8 cellular contexts compared by ENCODE assay signal in the genomic region with DNA sequence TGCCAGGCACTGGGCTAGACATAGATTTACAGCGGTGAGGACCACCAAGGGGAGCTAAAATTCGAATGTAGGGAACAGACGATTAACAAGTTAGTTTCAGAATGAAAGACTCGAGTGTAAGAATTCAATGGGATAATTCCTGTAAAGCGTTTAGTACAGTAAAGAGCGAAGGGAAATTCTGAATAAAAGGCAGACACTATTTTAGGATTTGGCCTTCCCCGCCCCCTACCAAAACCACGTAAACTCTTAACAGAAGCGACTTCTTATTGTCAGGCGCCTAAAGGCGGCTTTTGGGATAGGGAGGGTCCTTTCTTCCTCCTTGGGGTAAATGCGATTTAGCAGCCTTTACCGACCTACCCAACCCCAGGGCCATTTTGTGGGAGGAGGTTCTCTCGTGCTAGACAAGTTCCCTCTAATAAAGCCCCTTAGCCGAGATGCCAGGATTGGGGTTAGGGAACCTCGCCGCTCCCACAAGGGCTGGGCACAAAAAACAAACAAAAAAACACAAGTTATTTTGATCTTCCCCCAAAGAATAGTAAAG. TPM values are rescaled to one million over a fixed set of nuclear protein-coding genes. Genes with fewer than 3 reads are reported as not detected.
DNase-seq lines count a peak whose midpoint lies in the region; ATAC-seq and TF ChIP-seq lines count a peak whose summit lies in the region.

No MANE protein-coding gene starts in this region.

- peaks cover 20% of the 10 kb centered on the region for H3K4me1 ChIP-seq in RWPE2 (ENCODE audit: insufficient read depth, poor library complexity, severe bottlenecking)

- H3K36me3 Mint-ChIP-seq in neural crest cell (ENCODE audit: low read depth): no peaks in the 10 kb centered on the region

- peak overlapping the region; percentile 99 for H3K4me3 Mint-ChIP-seq in neural crest cell

- peak overlapping the region; percentile 92 for H3K27ac ChIP-seq in RWPE2 (ENCODE audit: poor library complexity, severe bottlenecking)

- no peaks in the 10 kb centered on the region for H3K27me3 ChIP-seq in RWPE2 (ENCODE audit: insufficient read depth, poor library complexity, severe bottlenecking)

- peaks cover 3% of the 10 kb centered on the region for H3K27me3 Mint-ChIP-seq in neural crest cell (ENCODE audit: low read depth)

- peak overlapping the region; percentile 100 for H3K27ac Mint-ChIP-seq in neural crest cell (ENCODE audit: unreplicated experiment)

- TF ChIP-seq CTCF in RWPE2 (IDR thresholded peaks at IDR 0.05; ENCODE audit: poor library complexity, severe bottlenecking) (no peak), epithelial cell of proximal tubule (conservative IDR thresholded peaks at IDR 0.05; ENCODE audit: low read depth, low read length) (no peak), neural crest cell (conservative IDR thresholded peaks at IDR 0.05) (no peak)

- peak overlapping the region; percentile 76 for H3K4me3 ChIP-seq in RWPE2 (ENCODE audit: severe bottlenecking)
- H3K4me3 ChIP-seq in epithelial cell of proximal tubule (ENCODE audit: low read depth, low read length): peak overlapping the region; percentile 82

- DNase-seq in SIG-M5 treated with dmso at 0.1 percent for 504 hours (lab: John Stamatoyannopoulos, UW; ENCODE audit: unreplicated experiment) (peak; percentile 58), SIG-M5 (lab: John Stamatoyannopoulos, UW) (no peak), RWPE2 (ENCODE audit: low spot score) (no peak), epithelial cell of proximal tubule (ENCODE audit: low read depth) (no peak), neural crest cell (ENCODE audit: low read depth, low spot score) (no peak), NCI-H69 (lab: John Stamatoyannopoulos, UW) (no peak)

- peaks cover 38% of the 10 kb centered on the region for H3K4me1 Mint-ChIP-seq in neural crest cell

- peaks cover 28% of the 10 kb centered on the region for H3K36me3 ChIP-seq in RWPE2 (ENCODE audit: low read depth)

- no peaks in the 10 kb centered on the region for H3K9me3 ChIP-seq in RWPE2 (ENCODE audit: severe bottlenecking)

- ATAC-seq in HG02938 (IDR thresholded peaks at IDR 0.05; ENCODE audit: unreplicated experiment): peak; percentile 12
- 0 out of 3 replicates have a peak, but pooled peaks have one; percentile 1 for ATAC-seq in RWPE2 (ENCODE audit: low read depth)
- no peak for ATAC-seq in HG03039 (IDR thresholded peaks at IDR 0.05; ENCODE audit: unreplicated experiment)

- H3K9me3 Mint-ChIP-seq in neural crest cell: peaks cover 4% of the 10 kb centered on the region

RNA-seq across cellular contexts. Expression of a gene that starts 0.5 kb away (rescaled TPM):
- total RNA-seq in epithelial cell of proximal tubule (46.0 and 48.8 TPM in 2 replicates), neural crest cell (39.4 and 43.8 TPM in 2 replicates)

RNA-seq across cellular contexts. Expression of a gene that starts 12.3 kb away (rescaled TPM):
- total RNA-seq in epithelial cell of proximal tubule (3.3 and 5.5 TPM in 2 replicates), neural crest cell (1.2 and 3.0 TPM in 2 replicates)
